In the genomic region with DNA sequence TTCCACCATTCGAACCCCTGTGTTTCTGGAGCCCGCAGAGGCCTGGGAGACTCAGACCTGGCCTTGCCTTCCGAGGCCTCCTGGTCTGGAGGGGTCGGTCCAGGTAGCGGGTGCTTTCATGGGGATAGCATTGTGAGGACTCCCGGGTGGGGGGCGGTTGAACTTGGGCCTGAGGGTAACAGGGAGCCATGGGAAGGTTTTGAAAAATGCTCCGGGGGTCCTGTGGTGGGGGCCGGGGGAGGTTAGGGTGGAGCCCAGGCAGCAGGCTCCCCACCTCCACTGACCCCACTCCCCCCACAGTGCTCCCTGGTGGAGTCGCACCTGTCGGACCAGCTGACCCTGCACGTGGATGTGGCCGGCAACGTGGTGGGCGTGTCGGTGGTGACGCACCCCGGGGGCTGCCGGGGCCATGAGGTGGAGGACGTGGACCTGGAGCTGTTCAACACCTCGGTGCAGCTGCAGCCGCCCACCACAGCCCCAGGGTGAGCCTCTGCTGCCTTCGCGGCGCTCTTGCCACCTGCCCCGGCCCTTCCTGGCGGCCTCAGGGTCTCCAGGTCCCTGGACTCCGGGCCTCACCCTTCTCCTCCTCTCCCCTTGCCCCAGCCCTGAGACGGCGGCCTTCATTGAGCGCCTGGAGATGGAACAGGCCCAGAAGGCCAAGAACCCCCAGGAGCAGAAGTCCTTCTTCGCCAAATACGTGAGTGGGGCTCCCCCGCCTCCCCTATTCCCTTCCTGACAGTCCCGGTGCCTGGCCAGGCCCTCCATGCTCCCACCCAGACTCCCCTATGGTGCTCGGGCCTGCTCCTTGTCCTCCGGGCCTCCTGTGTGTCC, we compare ENCODE assay signal across 25 cellular contexts. TPM values are rescaled to one million over a fixed set of nuclear protein-coding genes. Genes with fewer than 3 reads are reported as not detected.
DNase-seq lines count a peak whose midpoint lies in the region; ATAC-seq, FAIRE-seq and TF ChIP-seq lines count a peak whose summit lies in the region.
"Had no signal": no experiment of that assay in that cellular context is flagged by ENCODE, and none has a peak within 500 bp of the region (broad histone marks: within the 10 kb centered on the region; RNA-seq: fewer than 3 reads in every experiment).

No MANE protein-coding gene starts in this region.

- ATAC-seq in activated naive CD8-positive, alpha-beta T cell treated with anti-CD3 and anti-CD28 coated beads, Interleukin-2, amount 50 U/mL, for 24 hours: no peak
- no peak for ATAC-seq in T-helper 17 cell
- no peak for ATAC-seq in stimulated activated effector memory CD8-positive, alpha-beta T cell treated with anti-CD3 and anti-CD28 coated beads, Interleukin-12 subunit alpha, Interleukin-12 subunit beta, amount 100 ng/mL, for 72 hours
- ATAC-seq in natural killer cell treated with Interleukin-12 subunit alpha and Interleukin-12 subunit beta and Interleukin-15 and Interleukin-18, amount 100 ng/mL, for 72 hours: no peak

- no peaks in the 10 kb centered on the region for H3K27me3 Mint-ChIP-seq in activated naive CD8-positive, alpha-beta T cell treated with anti-CD3 and anti-CD28 coated beads for 36 hours
- H3K27me3 Mint-ChIP-seq in activated naive CD8-positive, alpha-beta T cell treated with anti-CD3 and anti-CD28 coated beads, Interleukin-2, amount 50 U/mL, for 24 hours: no peaks in the 10 kb centered on the region
- H3K27me3 Mint-ChIP-seq in T-helper 17 cell: no peaks in the 10 kb centered on the region
- no peaks in the 10 kb centered on the region for H3K27me3 Mint-ChIP-seq in natural killer cell treated with Interleukin-12 subunit alpha and Interleukin-12 subunit beta and Interleukin-15 and Interleukin-18, amount 100 ng/mL, for 72 hours

- H3K27ac ChIP-seq in kidney (ENCODE audit: low read depth in 2 of 2, low read length in 2 of 2): no peak overlapping the region

- H3K4me1 ChIP-seq in kidney (ENCODE audit: control insufficient read depth in 1 of 2, insufficient read depth in 1 of 2, low read depth in 1 of 2, low read length in 2 of 2): peaks cover 0 to 9% of the 10 kb centered on the region in 2 donors

- no peak overlapping the region for H3K4me3 ChIP-seq in kidney (ENCODE audit: low read length in 2 of 2)

- peaks cover 29% of the 10 kb centered on the region for H3K36me3 Mint-ChIP-seq in activated naive CD8-positive, alpha-beta T cell treated with anti-CD3 and anti-CD28 coated beads for 36 hours
- peaks cover 22% of the 10 kb centered on the region for H3K36me3 Mint-ChIP-seq in activated naive CD8-positive, alpha-beta T cell treated with anti-CD3 and anti-CD28 coated beads, Interleukin-2, amount 50 U/mL, for 24 hours (ENCODE audit: low read depth)
- H3K36me3 Mint-ChIP-seq in T-helper 17 cell (ENCODE audit: low read depth): peaks cover 6% of the 10 kb centered on the region
- H3K36me3 Mint-ChIP-seq in stimulated activated effector memory CD8-positive, alpha-beta T cell treated with anti-CD3 and anti-CD28 coated beads, Interleukin-12 subunit alpha, Interleukin-12 subunit beta, amount 100 ng/mL, for 72 hours: peaks cover 81% of the 10 kb centered on the region
- peaks cover 10% of the 10 kb centered on the region for H3K36me3 Mint-ChIP-seq in natural killer cell treated with Interleukin-12 subunit alpha and Interleukin-12 subunit beta and Interleukin-15 and Interleukin-18, amount 100 ng/mL, for 72 hours

- H3K9ac ChIP-seq in kidney (ENCODE audit: low read length in 2 of 2): no peak overlapping the region

- no peak for TF ChIP-seq CTCF in kidney (IDR thresholded peaks at IDR 0.05; ENCODE audit: borderline replicate concordance, extremely low read depth, insufficient read depth)

- intact Hi-C loops in kidney (cut with DNase I): no loop called here

- no peak for FAIRE-seq in kidney (lab: Jason Lieb, UNC)
- FAIRE-seq: GM12892 had no signal

- no peak overlapping the region for H3K4me3 Mint-ChIP-seq in activated naive CD8-positive, alpha-beta T cell treated with anti-CD3 and anti-CD28 coated beads for 36 hours
- no peak overlapping the region for H3K4me3 Mint-ChIP-seq in activated naive CD8-positive, alpha-beta T cell treated with anti-CD3 and anti-CD28 coated beads, Interleukin-2, amount 50 U/mL, for 24 hours
- H3K4me3 Mint-ChIP-seq in T-helper 17 cell: no peak overlapping the region
- H3K4me3 Mint-ChIP-seq in stimulated activated effector memory CD8-positive, alpha-beta T cell treated with anti-CD3 and anti-CD28 coated beads, Interleukin-12 subunit alpha, Interleukin-12 subunit beta, amount 100 ng/mL, for 72 hours: no peak overlapping the region
- no peak overlapping the region for H3K4me3 Mint-ChIP-seq in natural killer cell treated with Interleukin-12 subunit alpha and Interleukin-12 subunit beta and Interleukin-15 and Interleukin-18, amount 100 ng/mL, for 72 hours
- H3K4me3 Mint-ChIP-seq: CD14-positive monocyte, HFFc6 had no signal

- H3K4me1 Mint-ChIP-seq in activated naive CD8-positive, alpha-beta T cell treated with anti-CD3 and anti-CD28 coated beads for 36 hours: peaks cover 8% of the 10 kb centered on the region
- peaks cover 21% of the 10 kb centered on the region for H3K4me1 Mint-ChIP-seq in activated naive CD8-positive, alpha-beta T cell treated with anti-CD3 and anti-CD28 coated beads, Interleukin-2, amount 50 U/mL, for 24 hours
- H3K4me1 Mint-ChIP-seq in T-helper 17 cell: peaks cover 29% of the 10 kb centered on the region
- H3K4me1 Mint-ChIP-seq in stimulated activated effector memory CD8-positive, alpha-beta T cell treated with anti-CD3 and anti-CD28 coated beads, Interleukin-12 subunit alpha, Interleukin-12 subunit beta, amount 100 ng/mL, for 72 hours: peaks cover 48% of the 10 kb centered on the region
- H3K4me1 Mint-ChIP-seq in natural killer cell treated with Interleukin-12 subunit alpha and Interleukin-12 subunit beta and Interleukin-15 and Interleukin-18, amount 100 ng/mL, for 72 hours (ENCODE audit: low read depth in 2 of 2): peaks cover 10 to 20% of the 10 kb centered on the region in 2 donors

- no peak for DNase-seq in activated naive CD8-positive, alpha-beta T cell treated with anti-CD3 and anti-CD28 coated beads for 36 hours
- DNase-seq in activated naive CD8-positive, alpha-beta T cell treated with anti-CD3 and anti-CD28 coated beads, Interleukin-2, amount 50 U/mL, for 24 hours: no peak
- DNase-seq in T-helper 17 cell: no peak
- peak; percentile 73 for DNase-seq in kidney
- no peak for DNase-seq in stimulated activated effector memory CD8-positive, alpha-beta T cell treated with anti-CD3 and anti-CD28 coated beads, Interleukin-12 subunit alpha, Interleukin-12 subunit beta, amount 100 ng/mL, for 72 hours (ENCODE audit: low spot score in 2 of 2)
- no peak for DNase-seq in SK-N-DZ (ENCODE audit: low spot score)
- no peak for DNase-seq in NCI-H345 treated with DMSO at 0.1 percent for 48 hours (lab: John Stamatoyannopoulos, UW; ENCODE audit: unreplicated experiment)
- DNase-seq in natural killer cell treated with Interleukin-12 subunit alpha and Interleukin-12 subunit beta and Interleukin-15 and Interleukin-18, amount 100 ng/mL, for 72 hours (ENCODE audit: low spot score): no peak
- DNase-seq: COR-L47; GF-D8; HFFc6; Kasumi-1; NCI-H1105 treated with DMSO at 0.1 percent for 48 hours; NCI-H187; NCI-H446; NCI-H69; NK-92 treated with Interleukin-12 subunit alpha and Interleukin-12 subunit beta, amount 100 ng/mL, for 24 hours; SHP77 treated with DMSO at 0.1 percent for 48 hours had no signal

- no peaks in the 10 kb centered on the region for H3K9me3 ChIP-seq in T-helper 17 cell (ENCODE audit: control insufficient read depth, low read length, poor library complexity, severe bottlenecking)
- H3K9me3 ChIP-seq in kidney (ENCODE audit: control insufficient read depth in 1 of 2, low read length in 2 of 2): no peaks in the 10 kb centered on the region

- peak overlapping the region; percentile 17 for H3K27ac Mint-ChIP-seq in activated naive CD8-positive, alpha-beta T cell treated with anti-CD3 and anti-CD28 coated beads for 36 hours
- H3K27ac Mint-ChIP-seq in activated naive CD8-positive, alpha-beta T cell treated with anti-CD3 and anti-CD28 coated beads, Interleukin-2, amount 50 U/mL, for 24 hours: no peak overlapping the region
- peak overlapping the region; percentile 85 for H3K27ac Mint-ChIP-seq in T-helper 17 cell
- H3K27ac Mint-ChIP-seq in stimulated activated effector memory CD8-positive, alpha-beta T cell treated with anti-CD3 and anti-CD28 coated beads, Interleukin-12 subunit alpha, Interleukin-12 subunit beta, amount 100 ng/mL, for 72 hours: peak overlapping the region; percentile 81
- H3K27ac Mint-ChIP-seq in natural killer cell treated with Interleukin-12 subunit alpha and Interleukin-12 subunit beta and Interleukin-15 and Interleukin-18, amount 100 ng/mL, for 72 hours: no peak overlapping the region
- H3K27ac Mint-ChIP-seq: HFFc6 had no signal

- peaks cover 10 to 14% of the 10 kb centered on the region in 2 donors for H3K36me3 ChIP-seq in kidney (ENCODE audit: control insufficient read depth in 1 of 2, insufficient read depth in 2 of 2, low read length in 2 of 2)

- H3K9me3 Mint-ChIP-seq in activated naive CD8-positive, alpha-beta T cell treated with anti-CD3 and anti-CD28 coated beads for 36 hours: no peaks in the 10 kb centered on the region
- no peaks in the 10 kb centered on the region for H3K9me3 Mint-ChIP-seq in activated naive CD8-positive, alpha-beta T cell treated with anti-CD3 and anti-CD28 coated beads, Interleukin-2, amount 50 U/mL, for 24 hours
- H3K9me3 Mint-ChIP-seq in stimulated activated effector memory CD8-positive, alpha-beta T cell treated with anti-CD3 and anti-CD28 coated beads, Interleukin-12 subunit alpha, Interleukin-12 subunit beta, amount 100 ng/mL, for 72 hours: no peaks in the 10 kb centered on the region
- H3K9me3 Mint-ChIP-seq in natural killer cell treated with Interleukin-12 subunit alpha and Interleukin-12 subunit beta and Interleukin-15 and Interleukin-18, amount 100 ng/mL, for 72 hours: no peaks in the 10 kb centered on the region
- H3K9me3 Mint-ChIP-seq: HFFc6 had no signal

RNA-seq across cellular contexts. Expression of gene GARIN5A, which starts 3.8 kb away (rescaled TPM):
- under 1 TPM; 0.52 to 0.90 TPM for total RNA-seq in activated naive CD8-positive, alpha-beta T cell treated with anti-CD3 and anti-CD28 coated beads for 36 hours
- total RNA-seq in T-helper 17 cell (under 1 TPM in 1 of 2 donors, not detected in 1; 0.22 TPM), kidney (2.0 TPM)
- 9.0 TPM for polyA plus RNA-seq in kidney (ENCODE audit: insufficient read depth, low read depth, low replicate concordance)
- polyA plus RNA-seq in SK-N-DZ (2014; cell fraction: cytosol; rRNA removed): 0.54 TPM in 1 of 2 replicates, not detected in the other
- polyA plus RNA-seq in SK-N-DZ (2014; cell fraction: nucleus; rRNA removed): 0.52 and 2.2 TPM in 2 replicates
- 1 to 10 TPM in 1 of 2 donors, not detected in 1; 1.1 TPM for total RNA-seq in natural killer cell treated with Interleukin-12 subunit alpha and Interleukin-12 subunit beta and Interleukin-15 and Interleukin-18, amount 100 ng/mL, for 72 hours
- total RNA-seq: RPMI7951 had no signal

RNA-seq across cellular contexts. Expression of gene EMC10, which starts 4.2 kb away (rescaled TPM):
- 10 to 100 TPM; 49.7 to 50.1 TPM for total RNA-seq in activated naive CD8-positive, alpha-beta T cell treated with anti-CD3 and anti-CD28 coated beads for 36 hours
- 10 to 100 TPM; 76.6 to 78.5 TPM for total RNA-seq in T-helper 17 cell
- total RNA-seq in kidney: 184 TPM
- polyA plus RNA-seq in kidney (ENCODE audit: insufficient read depth, low read depth, low replicate concordance): 199 TPM
- 114 and 132 TPM in 2 replicates for polyA plus RNA-seq in SK-N-DZ (2014; cell fraction: cytosol; rRNA removed)
- polyA plus RNA-seq in SK-N-DZ (2014; cell fraction: nucleus; rRNA removed): 39.1 and 53.1 TPM in 2 replicates
- total RNA-seq in natural killer cell treated with Interleukin-12 subunit alpha and Interleukin-12 subunit beta and Interleukin-15 and Interleukin-18, amount 100 ng/mL, for 72 hours: 100 to 1,000 TPM in 1 of 2 donors, 10 to 100 TPM in 1; 84.1 to 106 TPM

RNA-seq across cellular contexts. Expression of gene JOSD2, which starts 30.5 kb away (rescaled TPM):
- total RNA-seq in activated naive CD8-positive, alpha-beta T cell treated with anti-CD3 and anti-CD28 coated beads for 36 hours: 10 to 100 TPM; 26.2 to 27.0 TPM
- total RNA-seq in T-helper 17 cell: 10 to 100 TPM; 14.9 to 18.0 TPM
- 31.7 TPM for total RNA-seq in kidney
- 73.7 TPM for polyA plus RNA-seq in kidney (ENCODE audit: insufficient read depth, low read depth, low replicate concordance)
- 7.6 and 9.2 TPM in 2 replicates for polyA plus RNA-seq in SK-N-DZ (2014; cell fraction: cytosol; rRNA removed)
- 8.9 and 12.0 TPM in 2 replicates for polyA plus RNA-seq in SK-N-DZ (2014; cell fraction: nucleus; rRNA removed)
- 10 to 100 TPM; 39.8 to 46.0 TPM for total RNA-seq in natural killer cell treated with Interleukin-12 subunit alpha and Interleukin-12 subunit beta and Interleukin-15 and Interleukin-18, amount 100 ng/mL, for 72 hours

RNA-seq across cellular contexts. Expression of gene ASPDH, which starts 33.2 kb away (rescaled TPM):
- total RNA-seq in activated naive CD8-positive, alpha-beta T cell treated with anti-CD3 and anti-CD28 coated beads for 36 hours: not detected
- not detected for total RNA-seq in T-helper 17 cell
- not detected for total RNA-seq in kidney
- polyA plus RNA-seq in kidney (ENCODE audit: insufficient read depth, low read depth, low replicate concordance): 115 TPM
- polyA plus RNA-seq in SK-N-DZ (2014; cell fraction: cytosol; rRNA removed): 11.3 and 21.1 TPM in 2 replicates
- polyA plus RNA-seq in SK-N-DZ (2014; cell fraction: nucleus; rRNA removed): 12.2 and 15.6 TPM in 2 replicates
- not detected for total RNA-seq in natural killer cell treated with Interleukin-12 subunit alpha and Interleukin-12 subunit beta and Interleukin-15 and Interleukin-18, amount 100 ng/mL, for 72 hours
- total RNA-seq: Daoy, H4, HFFc6, HT-29, OCI-LY7, RPMI7951 had no signal
- polyA plus RNA-seq: CD14-positive monocyte had no signal

RNA-seq across cellular contexts. Expression of gene MYBPC2, which starts 47.8 kb away (rescaled TPM):
- under 1 TPM; 0.12 to 0.45 TPM for total RNA-seq in activated naive CD8-positive, alpha-beta T cell treated with anti-CD3 and anti-CD28 coated beads for 36 hours
- total RNA-seq in T-helper 17 cell: under 1 TPM; 0.07 to 0.08 TPM
- total RNA-seq in kidney: 0.98 TPM
- not detected for polyA plus RNA-seq in kidney (ENCODE audit: insufficient read depth, low read depth, low replicate concordance)
- not detected in 2 replicates for polyA plus RNA-seq in SK-N-DZ (2014; cell fraction: cytosol; rRNA removed)
- not detected in 2 replicates for polyA plus RNA-seq in SK-N-DZ (2014; cell fraction: nucleus; rRNA removed)
- total RNA-seq in natural killer cell treated with Interleukin-12 subunit alpha and Interleukin-12 subunit beta and Interleukin-15 and Interleukin-18, amount 100 ng/mL, for 72 hours: under 1 TPM in 1 of 2 donors, not detected in 1; 0.50 TPM
- total RNA-seq: Daoy, H4, HFFc6, HT-29, RPMI7951 had no signal
- polyA plus RNA-seq: CD14-positive monocyte had no signal

Comparison
In these comparisons a context has a peak if more than half of its experiments do, and no peak if none do; other contexts are left out.
1. H3K27ac Mint-ChIP-seq: peak in activated naive CD8-positive, alpha-beta T cell treated with anti-CD3 and anti-CD28 coated beads for 36 hours (single experiment), T-helper 17 cell (single experiment) and stimulated activated effector memory CD8-positive, alpha-beta T cell treated with anti-CD3 and anti-CD28 coated beads, Interleukin-12 subunit alpha, Interleukin-12 subunit beta, amount 100 ng/mL, for 72 hours (single experiment); none in activated naive CD8-positive, alpha-beta T cell treated with anti-CD3 and anti-CD28 coated beads, Interleukin-2, amount 50 U/mL, for 24 hours (single experiment) and natural killer cell treated with Interleukin-12 subunit alpha and Interleukin-12 subunit beta and Interleukin-15 and Interleukin-18, amount 100 ng/mL, for 72 hours (0 of 2).